In the genomic region with DNA sequence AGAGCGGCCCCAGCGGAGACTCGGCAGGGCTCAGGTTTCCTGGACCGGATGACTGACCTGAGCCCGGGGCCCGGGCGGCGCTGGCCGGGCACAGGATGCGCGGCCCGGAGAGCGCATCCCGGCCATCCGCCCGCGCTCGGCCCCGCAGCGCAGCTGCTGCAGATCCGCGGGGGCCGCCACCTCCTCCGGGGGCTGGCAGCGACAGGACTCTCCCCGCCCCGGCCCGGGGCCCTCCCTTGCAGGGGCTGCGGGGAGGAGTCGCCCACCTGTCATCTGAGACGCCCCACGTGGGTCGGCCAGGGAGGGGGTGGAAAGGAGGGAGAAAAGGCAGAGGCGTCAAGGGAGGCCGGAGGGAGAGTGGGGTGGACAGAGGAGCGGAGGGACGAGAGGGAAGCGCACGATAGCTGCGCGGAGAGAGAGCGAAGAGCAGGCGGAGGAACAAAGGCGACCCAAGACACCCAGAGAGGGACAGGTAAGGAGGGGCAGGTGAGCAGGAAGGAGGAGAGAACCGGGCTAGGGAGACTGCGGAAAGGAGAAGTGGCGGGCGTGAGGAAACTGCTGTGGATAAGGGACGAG, we compare ENCODE assay signal across 8 cellular contexts. TPM values are rescaled to one million over a fixed set of nuclear protein-coding genes. Genes with fewer than 3 reads are reported as not detected.
DNase-seq lines count a peak whose midpoint lies in the region; ATAC-seq and TF ChIP-seq lines count a peak whose summit lies in the region.

No MANE protein-coding gene starts in this region.

- TF ChIP-seq CTCF in Caco-2 (IDR thresholded peaks at IDR 0.05; ENCODE audit: insufficient read depth in 1 of 2, low read depth in 1 of 2, low read length in 1 of 2, severe bottlenecking in 1 of 2, unreplicated experiment in 1 of 2) (no peak), fibroblast of pulmonary artery (IDR thresholded peaks at IDR 0.05; ENCODE audit: low read length, missing control alignments) (no peak), nephron (IDR thresholded peaks at IDR 0.05; ENCODE audit: unreplicated experiment in 3 of 3) (no peak)

- peaks cover 15% of the 10 kb centered on the region for H3K4me1 ChIP-seq in Caco-2
- peaks cover 4% of the 10 kb centered on the region for H3K4me1 ChIP-seq in stomach smooth muscle (ENCODE audit: control insufficient read depth, insufficient read depth, low read length)

- DNase-seq in Caco-2 (peak; percentile 81 to 82), NOMO-1 treated with DMSO at 0.1 percent for 48 hours (lab: John Stamatoyannopoulos, UW; ENCODE audit: unreplicated experiment) (peak; percentile 58), fibroblast of pulmonary artery (ENCODE audit: low read depth) (peak; percentile 75)

- peak overlapping the region; percentile 77 for H3K4me3 ChIP-seq in Caco-2 (ENCODE audit: low read depth, low read length)
- H3K4me3 ChIP-seq in fibroblast of pulmonary artery (replicated peaks; ENCODE audit: low read depth, low read length) = peak overlapping the region; percentile 72
- peak overlapping the region; percentile 98 for H3K4me3 ChIP-seq in stomach smooth muscle (ENCODE audit: low read length in 2 of 2)

- intact Hi-C loops in Caco-2 (cut with micrococcal nuclease; ENCODE audit: unreplicated experiment) = loop anchor here (1.0 to 2.0 kb wide), 2 partner anchors 29 to 222 kb away; no protein-coding TSS in a partner anchor

- POLR2A ChIA-PET in Caco-2 (lab: Charles Lee) = interaction anchor here (0.6 to 1.4 kb wide), 3 partner anchors 26 to 190 kb away, joined by 4 to 7 read pairs (median 7); a partner anchor contains a TSS

- no peaks in the 10 kb centered on the region for H3K36me3 ChIP-seq in Caco-2 (ENCODE audit: control insufficient read depth, insufficient read depth, low read length)
- no peaks in the 10 kb centered on the region for H3K36me3 ChIP-seq in stomach smooth muscle (ENCODE audit: control insufficient read depth in 2 of 2, insufficient read depth in 2 of 2, low read length in 2 of 2)

- H3K4me3 Mint-ChIP-seq in Caco-2 (ENCODE audit: unreplicated experiment) (peak overlapping the region; percentile 93), nephron (peak overlapping the region; percentile 97 to 98 (median 98))
- peak overlapping the region; percentile 98 for H3K4me3 Mint-ChIP-seq in activated T-helper 17 cell treated with anti-CD3 and anti-CD28 coated beads, Interleukin-2, amount 50 U/mL, for 72 hours

- CTCF ChIA-PET in Caco-2 (lab: Charles Lee) = interaction anchor here (0.8 to 1.5 kb wide), 4 partner anchors 26 to 222 kb away, joined by 3 to 5 read pairs (median 4); a partner anchor contains a TSS

- peak overlapping the region; percentile 97 for H3K27ac Mint-ChIP-seq in Caco-2 (ENCODE audit: unreplicated experiment)
- peak overlapping the region; percentile 99 for H3K27ac Mint-ChIP-seq in activated T-helper 17 cell treated with anti-CD3 and anti-CD28 coated beads, Interleukin-2, amount 50 U/mL, for 72 hours
- H3K27ac Mint-ChIP-seq in nephron = peak overlapping the region; percentile 99 to 100 (median 100)

- no peaks in the 10 kb centered on the region for H3K9me3 Mint-ChIP-seq in Caco-2 (ENCODE audit: unreplicated experiment)
- no peaks in the 10 kb centered on the region for H3K9me3 Mint-ChIP-seq in activated T-helper 17 cell treated with anti-CD3 and anti-CD28 coated beads, Interleukin-2, amount 50 U/mL, for 72 hours
- H3K9me3 Mint-ChIP-seq in nephron = no peaks in the 10 kb centered on the region

- H3K9ac ChIP-seq in stomach smooth muscle (ENCODE audit: low read length in 2 of 2) = peak overlapping the region; percentile 96 to 97

- peak; percentile 51 for ATAC-seq in GM19395 (IDR thresholded peaks at IDR 0.05; ENCODE audit: unreplicated experiment)
- ATAC-seq in HG03558 (IDR thresholded peaks at IDR 0.05; ENCODE audit: extremely low read depth, unreplicated experiment) = peak; percentile 21
- peak; percentile 56 for ATAC-seq in activated T-helper 17 cell treated with anti-CD3 and anti-CD28 coated beads, Interleukin-2, amount 50 U/mL, for 72 hours (replicated peaks)

- H3K27me3 ChIP-seq in Caco-2 (replicated peaks; ENCODE audit: control insufficient read depth, insufficient read depth, low read length) (no peaks in the 10 kb centered on the region), stomach smooth muscle (ENCODE audit: control insufficient read depth in 1 of 2, insufficient read depth in 2 of 2, low read length in 2 of 2) (no peaks in the 10 kb centered on the region)

- H3K36me3 Mint-ChIP-seq in Caco-2 (ENCODE audit: insufficient read depth, unreplicated experiment) = peaks cover 19% of the 10 kb centered on the region
- H3K36me3 Mint-ChIP-seq in activated T-helper 17 cell treated with anti-CD3 and anti-CD28 coated beads, Interleukin-2, amount 50 U/mL, for 72 hours (ENCODE audit: low read depth) = peaks cover 48% of the 10 kb centered on the region
- peaks cover 13% of the 10 kb centered on the region for H3K36me3 Mint-ChIP-seq in nephron (ENCODE audit: low read depth)

- H3K27ac ChIP-seq in stomach smooth muscle (ENCODE audit: low read length) = peak overlapping the region; percentile 99

- no TSS peak for BruUV-seq in Caco-2 (replicated peaks; lab: Mats Ljungman, UMichigan)

- H3K4me1 Mint-ChIP-seq in Caco-2 (ENCODE audit: low read depth, unreplicated experiment) (peaks cover 10% of the 10 kb centered on the region), nephron (peaks cover 54% of the 10 kb centered on the region)
- H3K4me1 Mint-ChIP-seq in activated T-helper 17 cell treated with anti-CD3 and anti-CD28 coated beads, Interleukin-2, amount 50 U/mL, for 72 hours = peaks cover 47% of the 10 kb centered on the region

- H3K27me3 Mint-ChIP-seq in Caco-2 (ENCODE audit: insufficient read depth, unreplicated experiment) (no peaks in the 10 kb centered on the region), nephron (ENCODE audit: low read depth) (no peaks in the 10 kb centered on the region)
- no peaks in the 10 kb centered on the region for H3K27me3 Mint-ChIP-seq in activated T-helper 17 cell treated with anti-CD3 and anti-CD28 coated beads, Interleukin-2, amount 50 U/mL, for 72 hours

- H3K9me3 ChIP-seq in Caco-2 = no peaks in the 10 kb centered on the region
- H3K9me3 ChIP-seq in stomach smooth muscle (ENCODE audit: control insufficient read depth in 2 of 2, low read length in 2 of 2) = no peaks in the 10 kb centered on the region

RNA-seq across cellular contexts. Expression of a gene that starts 0.5 kb away (rescaled TPM):
- 160 and 170 TPM in 2 replicates for total RNA-seq in Caco-2 (2022)
- 100 to 1,000 TPM; 175 to 186 TPM for total RNA-seq in activated T-helper 17 cell treated with anti-CD3 and anti-CD28 coated beads, Interleukin-2, amount 50 U/mL, for 72 hours

RNA-seq across cellular contexts. Expression of a gene that starts 54.5 kb away (rescaled TPM):
- 18.7 and 21.8 TPM in 2 replicates for total RNA-seq in Caco-2 (2022)
- 10 to 100 TPM in 1 of 2 donors, 1 to 10 TPM in 1; 8.6 to 25.6 TPM for total RNA-seq in activated T-helper 17 cell treated with anti-CD3 and anti-CD28 coated beads, Interleukin-2, amount 50 U/mL, for 72 hours

Comparison
In these comparisons a context has a peak if more than half of its experiments do, and no peak if none do; other contexts are left out.
1. Peak in every context shown above with its lines: DNase-seq, ATAC-seq, H3K4me3 ChIP-seq and H3K27ac ChIP-seq.